ENCODE assay signal across 22 cellular contexts in genomic region chr9:106722051-106722753, GRCh38.
"Had no signal": no experiment of that assay in that cellular context is flagged by ENCODE, and none has a peak within 500 bp of the region (broad histone marks: within the 10 kb centered on the region; RNA-seq: fewer than 3 reads in every experiment).

No MANE protein-coding gene starts in this region.

- H3K4me1 Mint-ChIP-seq: activated CD4-positive, alpha-beta T cell treated with anti-CD3 and anti-CD28 coated beads, Interleukin-2, amount 10 ng/mL, durations not matched to agents 7 days and 5 days; activated naive CD8-positive, alpha-beta T cell treated with anti-CD3 and anti-CD28 coated beads, Interleukin-2, amount 10 ng/mL, durations not matched to agents 7 days and 5 days had no signal

- H3K27ac ChIP-seq: adrenal gland had no signal

- ATAC-seq: activated T-cell treated with anti-CD3 and anti-CD28 coated beads, Interleukin-2, amount 50 U/mL, for 4 hours had no signal

- H3K9me3 Mint-ChIP-seq: activated CD4-positive, alpha-beta T cell treated with anti-CD3 and anti-CD28 coated beads, Interleukin-2, amount 10 ng/mL, durations not matched to agents 7 days and 5 days had no signal

- H3K36me3 ChIP-seq: adrenal gland had no signal

- H3K4me3 Mint-ChIP-seq: activated CD4-positive, alpha-beta memory T cell treated with anti-CD3 and anti-CD28 coated beads for 36 hours; activated CD4-positive, alpha-beta T cell treated with anti-CD3 and anti-CD28 coated beads, Interleukin-2, amount 10 ng/mL, durations not matched to agents 7 days and 5 days; activated naive CD8-positive, alpha-beta T cell treated with anti-CD3 and anti-CD28 coated beads, Interleukin-2, amount 10 ng/mL, durations not matched to agents 7 days and 5 days; activated T-cell treated with anti-CD3 and anti-CD28 coated beads, Interleukin-2, amount 50 U/mL, for 4 hours had no signal

- H3K36me3 Mint-ChIP-seq: activated CD4-positive, alpha-beta memory T cell treated with anti-CD3 and anti-CD28 coated beads for 36 hours; activated naive CD8-positive, alpha-beta T cell treated with anti-CD3 and anti-CD28 coated beads, Interleukin-2, amount 10 ng/mL, durations not matched to agents 7 days and 5 days had no signal

- H3K27ac Mint-ChIP-seq: activated CD4-positive, alpha-beta memory T cell treated with anti-CD3 and anti-CD28 coated beads for 36 hours; activated CD4-positive, alpha-beta T cell treated with anti-CD3 and anti-CD28 coated beads, Interleukin-2, amount 10 ng/mL, durations not matched to agents 7 days and 5 days; activated naive CD8-positive, alpha-beta T cell treated with anti-CD3 and anti-CD28 coated beads, Interleukin-2, amount 10 ng/mL, durations not matched to agents 7 days and 5 days had no signal

- H3K4me3 ChIP-seq: adrenal gland had no signal

- H3K27me3 ChIP-seq: adrenal gland had no signal

- H3K27me3 Mint-ChIP-seq: activated CD4-positive, alpha-beta memory T cell treated with anti-CD3 and anti-CD28 coated beads for 36 hours; activated CD4-positive, alpha-beta T cell treated with anti-CD3 and anti-CD28 coated beads, Interleukin-2, amount 10 ng/mL, durations not matched to agents 7 days and 5 days; activated naive CD8-positive, alpha-beta T cell treated with anti-CD3 and anti-CD28 coated beads, Interleukin-2, amount 10 ng/mL, durations not matched to agents 7 days and 5 days had no signal

- H3K9me3 ChIP-seq: adrenal gland had no signal

- DNase-seq: activated CD4-positive, alpha-beta memory T cell treated with anti-CD3 and anti-CD28 coated beads for 36 hours; activated CD4-positive, alpha-beta T cell treated with anti-CD3 and anti-CD28 coated beads, Interleukin-2, amount 10 ng/mL, durations not matched to agents 7 days and 5 days; activated CD4-positive, CD25-positive, alpha-beta regulatory T cell; activated CD8-positive, alpha-beta memory T cell treated with anti-CD3 and anti-CD28 coated beads for 24 hours; activated effector memory CD4-positive, alpha-beta T cell treated with anti-CD3 and anti-CD28 coated beads, Interleukin-2, amount 50 U/mL, for 16 hours; activated naive CD4-positive, alpha-beta T cell treated with anti-CD3 and anti-CD28 coated beads, Interleukin-2, amount 50 U/mL, for 16 hours; activated naive CD8-positive, alpha-beta T cell treated with anti-CD3 and anti-CD28 coated beads, Interleukin-2, amount 10 ng/mL, durations not matched to agents 7 days and 5 days; activated T-cell treated with anti-CD3 and anti-CD28 coated beads, Interleukin-2, amount 50 U/mL, for 4 hours; adrenal gland; aorta; central memory CD4-positive, alpha-beta T cell; Karpas-422; NCI-H1105 treated with DMSO at 0.1 percent for 48 hours; NCI-H1436 treated with DMSO at 0.1 percent for 48 hours; NCI-H187; NCI-H2081; NCI-H446; NCI-H524 treated with DMSO at 0.1 percent for 48 hours; NCI-H748 treated with DMSO at 0.1 percent for 48 hours; SIG-M5; T-helper 2 cell; T1000 had no signal
